ENCODE assay signal across 8 cellular contexts in genomic region chr17:4364622-4365041, GRCh38. TPM values are rescaled to one million over a fixed set of nuclear protein-coding genes. Genes with fewer than 3 reads are reported as not detected.
DNase-seq lines count a peak whose midpoint lies in the region; ATAC-seq and TF ChIP-seq lines count a peak whose summit lies in the region.

No MANE protein-coding gene starts in this region.

- H3K4me3 ChIP-seq in H7 (ENCODE audit: insufficient read depth, low read depth, low read length) = peak overlapping the region; percentile 97
- peak overlapping the region; percentile 77 for H3K4me3 ChIP-seq in WERI-Rb-1 (ENCODE audit: low read depth, low read length)
- peak overlapping the region; percentile 84 to 100 for H3K4me3 ChIP-seq in gastroesophageal sphincter
- H3K4me3 ChIP-seq in skeletal muscle cell (ENCODE audit: low read depth, low read length) = peak overlapping the region; percentile 95

- in situ Hi-C loops in GM13976 (cut with MboI; ENCODE audit: low sequenced_read_pairs, unreplicated experiment) = no loop called here

- WGBS in gastroesophageal sphincter (ENCODE audit: low coverage in 1 of 2), 2 donors = 49 to 53% methylated on average over 9 to 14 of the region's 18 CpGs

- ATAC-seq in gastroesophageal sphincter (no peak), GM19397 (IDR thresholded peaks at IDR 0.05; ENCODE audit: unreplicated experiment) (no peak)

- H3K4me1 ChIP-seq in gastroesophageal sphincter = peaks cover 0 to 58% (median 11%) of the 10 kb centered on the region in 3 donors

- DNase-seq in H7 = no peak
- no peak for DNase-seq in WERI-Rb-1
- no peak for DNase-seq in skeletal muscle cell (ENCODE audit: low read depth)
- DNase-seq in NK-92 (lab: John Stamatoyannopoulos, UW; ENCODE audit: unreplicated experiment) = no peak
- DNase-seq in NCI-H187 treated with DMSO at 0.1 percent for 48 hours (lab: John Stamatoyannopoulos, UW) = no peak
- DNase-seq in GM13976 (ENCODE audit: low spot score) = no peak

- TF ChIP-seq CTCF in WERI-Rb-1 (IDR thresholded peaks at IDR 0.05; ENCODE audit: low read depth, low read length) (no peak), gastroesophageal sphincter (IDR thresholded peaks at IDR 0.05) (no peak), GM13976 (IDR thresholded peaks at IDR 0.05; ENCODE audit: borderline replicate concordance, control extremely low read depth, extremely low read depth, insufficient read depth, missing control alignments) (no peak)

- TF ChIP-seq POLR2A in gastroesophageal sphincter (IDR thresholded peaks at IDR 0.05) = no peak

- H3K36me3 ChIP-seq in H7 (replicated peaks; ENCODE audit: control insufficient read depth, insufficient read depth, low read length) (no peaks in the 10 kb centered on the region; the same call in 1 of the 2 replicates), WERI-Rb-1 (peaks cover 26% of the 10 kb centered on the region), gastroesophageal sphincter (no peaks in the 10 kb centered on the region)

- no peak for TF ChIP-seq EP300 in gastroesophageal sphincter (IDR thresholded peaks at IDR 0.05)

- peak overlapping the region; percentile 94 for H3K27ac ChIP-seq in WERI-Rb-1
- H3K27ac ChIP-seq in gastroesophageal sphincter = peak overlapping the region in 3 of 4 donors; percentile 99 to 100 (median 99)

- no peaks in the 10 kb centered on the region for H3K9me3 ChIP-seq in WERI-Rb-1 (ENCODE audit: severe bottlenecking)
- no peaks in the 10 kb centered on the region for H3K9me3 ChIP-seq in gastroesophageal sphincter

- no peaks in the 10 kb centered on the region for H3K27me3 ChIP-seq in H7 (ENCODE audit: control insufficient read depth, insufficient read depth, low read length)
- H3K27me3 ChIP-seq in WERI-Rb-1 (ENCODE audit: insufficient read depth, low read depth, severe bottlenecking) = no peaks in the 10 kb centered on the region
- H3K27me3 ChIP-seq in gastroesophageal sphincter = no peaks in the 10 kb centered on the region

RNA-seq across cellular contexts. Expression of gene UBE2G1, which starts 1.8 kb away (rescaled TPM):
- total RNA-seq in H7 (2014; rRNA removed; shearing (Covaris generic)) = 99.9 and 127 TPM in 2 replicates
- 10 to 100 TPM; 50.9 to 77.5 (median 67.9) TPM for total RNA-seq in gastroesophageal sphincter
